In the genomic region with DNA sequence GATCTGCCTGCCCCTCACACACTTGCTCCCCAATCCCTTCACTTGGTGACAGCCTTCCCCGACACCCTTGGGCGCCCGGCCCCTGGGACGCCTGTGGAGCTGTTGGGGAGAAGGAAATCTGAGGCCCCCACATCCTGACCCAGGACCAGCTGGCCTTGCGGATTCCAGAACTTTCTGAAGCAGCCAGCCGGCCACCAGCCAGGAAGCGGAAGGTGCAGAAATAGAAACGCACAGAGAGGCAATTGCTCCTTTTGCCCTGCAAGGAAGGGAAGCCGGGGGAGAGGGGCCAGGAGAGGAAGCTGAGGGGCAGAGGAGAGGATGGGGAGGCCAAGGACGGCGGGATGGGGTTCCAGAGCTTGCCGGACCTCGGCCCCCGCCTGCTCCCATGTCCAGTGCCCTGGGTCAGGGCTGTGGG, we compare ENCODE assay signal across 28 cellular contexts.
DNase-seq lines count a peak whose midpoint lies in the region; ATAC-seq, FAIRE-seq and TF ChIP-seq lines count a peak whose summit lies in the region.
"Had no signal": no experiment of that assay in that cellular context is flagged by ENCODE, and none has a peak within 500 bp of the region (broad histone marks: within the 10 kb centered on the region; RNA-seq: fewer than 3 reads in every experiment).

No MANE protein-coding gene starts in this region.

- H3K4me1 ChIP-seq in heart left ventricle: peaks cover 5 to 42% (median 29%) of the 10 kb centered on the region in 12 donors
- peaks cover under 1% of the 10 kb centered on the region for H3K4me1 ChIP-seq in osteoblast (ENCODE audit: insufficient read depth, low read length)
- H3K4me1 ChIP-seq in small intestine (ENCODE audit: control insufficient read depth in 2 of 2, insufficient read depth in 1 of 2, low read depth in 1 of 2, low read length in 1 of 2): no peaks in the 10 kb centered on the region
- H3K4me1 ChIP-seq: prostate gland had no signal

- ATAC-seq in heart left ventricle (peak in 1 of 4 donors; percentile 20), left ventricle myocardium superior (no peak), T-cell (replicated peaks in 1 of 4) (no peak), GM19023 (IDR thresholded peaks at IDR 0.05; ENCODE audit: unreplicated experiment) (no peak)
- ATAC-seq: stimulated activated memory B cell treated with anti-CD40 and anti-IgM and Interleukin-4, amounts not matched to agents 10 μg/mL and 1 μg/mL and 100 μg/mL, for 72 hours had no signal

- no peak overlapping the region for H3K27ac Mint-ChIP-seq in T-cell
- H3K27ac Mint-ChIP-seq: activated CD4-positive, alpha-beta T cell treated with anti-CD3 and anti-CD28 coated beads, Interleukin-2, amount 10 ng/mL, durations not matched to agents 24 days and 14 days; CD4-positive, alpha-beta memory T cell; stimulated activated memory B cell treated with anti-CD40 and anti-IgM and Interleukin-4, amounts not matched to agents 10 μg/mL and 1 μg/mL and 100 μg/mL, for 72 hours had no signal

- peaks cover 0 to 9% of the 10 kb centered on the region in 2 donors for H3K27me3 Mint-ChIP-seq in T-cell
- H3K27me3 Mint-ChIP-seq: activated naive CD4-positive, alpha-beta T cell treated with anti-CD3 and anti-CD28 coated beads, Interleukin-2, amount 50 U/mL, for 24 hours had no signal

- H3K36me3 Mint-ChIP-seq in T-cell: no peaks in the 10 kb centered on the region
- H3K36me3 Mint-ChIP-seq: CD4-positive, alpha-beta memory T cell had no signal

- peaks cover 0 to 4% (median 0%) of the 10 kb centered on the region in 3 donors for H3K9me3 Mint-ChIP-seq in T-cell
- H3K9me3 Mint-ChIP-seq: activated CD4-positive, alpha-beta T cell treated with anti-CD3 and anti-CD28 coated beads, Interleukin-2, amount 10 ng/mL, durations not matched to agents 24 days and 14 days; activated naive CD4-positive, alpha-beta T cell treated with anti-CD3 and anti-CD28 coated beads, Interleukin-2, amount 50 U/mL, for 24 hours had no signal

- CTCF ChIA-PET in T-cell (lab: Charles Lee): no interaction called here

- POLR2A ChIA-PET in T-cell (lab: Charles Lee): no interaction called here

- DNase-seq in heart left ventricle: peak in 3 of 5 donors; percentile 26 to 51 (median 45)
- DNase-seq in cardiac septum (ENCODE audit: low spot score): no peak
- peak; percentile 35 for DNase-seq in left ventricle myocardium superior
- DNase-seq in osteoblast (ENCODE audit: insufficient read length, low spot score, missing footprints): peak; percentile 71
- no peak for DNase-seq in T-cell
- DNase-seq in kidney tubule cell (ENCODE audit: low spot score): no peak
- DNase-seq in small intestine: no peak
- DNase-seq: activated CD4-positive, alpha-beta T cell treated with anti-CD3 and anti-CD28 coated beads, Interleukin-2, amount 10 ng/mL, durations not matched to agents 24 days and 14 days; activated CD8-positive, alpha-beta memory T cell treated with anti-CD3 and anti-CD28 coated beads for 24 hours; CD4-positive, alpha-beta memory T cell; cortex of kidney; effector memory CD4-positive, alpha-beta T cell; glutamatergic neuron; GM23248; mesendoderm; NCI-H1092 treated with DMSO at 0.1 percent for 48 hours; NCI-H187; NCI-H2171; NCI-H82 had no signal

- H3K4me3 Mint-ChIP-seq in T-cell: no peak overlapping the region
- H3K4me3 Mint-ChIP-seq: activated CD4-positive, alpha-beta T cell treated with anti-CD3 and anti-CD28 coated beads, Interleukin-2, amount 10 ng/mL, durations not matched to agents 24 days and 14 days; activated naive CD4-positive, alpha-beta T cell treated with anti-CD3 and anti-CD28 coated beads, Interleukin-2, amount 50 U/mL, for 24 hours; CD4-positive, alpha-beta memory T cell; stimulated activated memory B cell treated with anti-CD40 and anti-IgM and Interleukin-4, amounts not matched to agents 10 μg/mL and 1 μg/mL and 100 μg/mL, for 72 hours had no signal

- TF ChIP-seq CTCF in heart left ventricle (IDR thresholded peaks at IDR 0.05): no peak
- no peak for TF ChIP-seq CTCF in osteoblast (IDR thresholded peaks at IDR 0.05; ENCODE audit: extremely low read depth, low read depth, low read length)

- H3K79me2 ChIP-seq in osteoblast (ENCODE audit: insufficient read depth, low read length): no peaks in the 10 kb centered on the region

- no peak for TF ChIP-seq POLR2A in heart left ventricle (IDR thresholded peaks at IDR 0.05)

- no peak overlapping the region for H3K4me2 ChIP-seq in osteoblast (ENCODE audit: insufficient read depth, low read length)

- H3K4me1 Mint-ChIP-seq in T-cell: peaks cover 4 to 15% (median 8%) of the 10 kb centered on the region in 3 donors

- H3K4me3 ChIP-seq in heart left ventricle (no peak overlapping the region), osteoblast (ENCODE audit: insufficient read depth, low read length) (no peak overlapping the region), small intestine (ENCODE audit: low read depth in 1 of 2, low read length in 2 of 2) (no peak overlapping the region)
- H3K4me3 ChIP-seq: GM23248, prostate gland, SJSA1 had no signal

- no peaks in the 10 kb centered on the region for H3K36me3 ChIP-seq in heart left ventricle
- H3K36me3 ChIP-seq in osteoblast (ENCODE audit: insufficient read depth, low read length): no peaks in the 10 kb centered on the region
- H3K36me3 ChIP-seq in small intestine (ENCODE audit: control insufficient read depth in 2 of 2, insufficient read depth in 2 of 2, low read length in 2 of 2): no peaks in the 10 kb centered on the region
- H3K36me3 ChIP-seq: neutrophil, prostate gland, SJSA1 had no signal

- H3K27me3 ChIP-seq in heart left ventricle (no peaks in the 10 kb centered on the region), osteoblast (ENCODE audit: insufficient read depth, low read length) (no peaks in the 10 kb centered on the region), small intestine (ENCODE audit: control insufficient read depth in 2 of 2, insufficient read depth in 2 of 2, low read length in 2 of 2) (no peaks in the 10 kb centered on the region)
- H3K27me3 ChIP-seq: SJSA1 had no signal

- no peak for FAIRE-seq in small intestine (lab: Jason Lieb, UNC)
- FAIRE-seq: A204.1, keratinocyte had no signal

- H3K27ac ChIP-seq in heart left ventricle: peak overlapping the region in 6 of 12 donors; percentile 12 to 91 (median 76)
- no peak overlapping the region for H3K27ac ChIP-seq in osteoblast (ENCODE audit: low read depth, low read length)
- no peak overlapping the region for H3K27ac ChIP-seq in small intestine (ENCODE audit: low read depth in 1 of 2, low read length in 1 of 2)
- H3K27ac ChIP-seq: epithelial cell of prostate, GM23248, neutrophil, prostate gland, SJSA1 had no signal

- H4K20me1 ChIP-seq in osteoblast (ENCODE audit: insufficient read depth, low read length): no peaks in the 10 kb centered on the region

- 51 to 65% (median 53%) methylated on average over 10 to 14 of the region's 14 CpGs for WGBS in heart left ventricle, 4 donors
- WGBS in small intestine, 3 donors: 71 to 86% (median 80%) methylated on average over 14 of the region's 14 CpGs

- H3K9me3 ChIP-seq in heart left ventricle (no peaks in the 10 kb centered on the region), osteoblast (ENCODE audit: low read depth, low read length) (no peaks in the 10 kb centered on the region), small intestine (ENCODE audit: control insufficient read depth, low read depth) (no peaks in the 10 kb centered on the region)
- H3K9me3 ChIP-seq: neutrophil, prostate gland, SJSA1 had no signal

- H2AFZ ChIP-seq in osteoblast (ENCODE audit: low read length): no peak overlapping the region
- H2AFZ ChIP-seq: GM23248 had no signal

- intact Hi-C loops in heart left ventricle (cut with DNase I) (loop anchor here in 3 of 10 donors (5.0 to 10.0 kb wide), 3 partner anchors 120 to 403 kb away; a partner anchor contains a TSS), cardiac septum (cut with DNase I) (no loop called here), left ventricle myocardium superior (cut with micrococcal nuclease) (no loop called here)

Comparison
In these comparisons a context has a peak if more than half of its experiments do, and no peak if none do; other contexts are left out.
1. DNase-seq: peak in heart left ventricle (3 of 5), left ventricle myocardium superior (single experiment) and osteoblast (single experiment); none in cardiac septum (single experiment), T-cell (0 of 34), kidney tubule cell (single experiment) and small intestine (single experiment).